ENCODE assay signal across 1 cellular context in the genomic region with DNA sequence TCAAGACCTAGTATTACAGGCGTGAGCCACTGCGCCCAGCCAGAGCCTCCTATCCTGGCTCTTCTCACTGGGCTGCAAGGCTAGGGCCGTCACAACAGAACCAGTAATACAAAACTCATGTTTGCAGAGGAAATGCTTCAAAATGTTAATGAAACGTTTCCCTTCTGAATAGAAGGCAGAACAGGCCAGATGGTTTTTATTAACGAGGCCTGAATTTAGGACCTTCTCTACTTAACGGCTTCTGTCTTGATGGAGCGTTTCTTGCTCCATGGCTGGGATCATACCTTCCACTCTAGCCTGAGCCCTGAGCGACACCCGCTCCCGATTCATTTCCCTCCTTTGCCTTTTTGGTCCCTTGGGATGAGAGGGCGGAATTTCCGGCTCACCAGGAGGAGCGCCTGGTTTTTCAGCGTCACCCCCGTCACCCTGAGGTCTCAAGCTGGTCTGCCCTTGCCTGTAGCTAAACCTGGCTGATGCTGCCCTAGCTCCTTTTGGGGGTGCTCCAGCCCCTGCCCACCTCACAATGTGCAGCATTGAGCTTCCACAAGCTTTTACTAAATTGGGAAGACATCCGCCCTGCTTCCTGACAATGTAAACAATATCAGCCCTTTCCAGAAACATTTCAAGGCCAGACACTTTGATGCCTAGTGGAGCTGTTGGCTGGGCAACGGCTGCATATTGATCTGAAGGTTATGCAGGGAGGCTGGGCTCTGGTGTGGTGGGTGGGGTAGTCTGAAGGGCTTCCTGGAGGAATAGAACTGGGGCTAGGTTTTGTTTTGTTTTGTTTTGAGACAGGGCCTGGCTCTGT.
TF ChIP-seq lines count a peak whose summit lies in the region.

No MANE protein-coding gene starts in this region.

TF ChIP-seq in HepG2, 621 proteins besides CTCF, POLR2A, EP300 and RAD21 (continued from another document and continues in another):
- TF ChIP-seq, protein P1, sequence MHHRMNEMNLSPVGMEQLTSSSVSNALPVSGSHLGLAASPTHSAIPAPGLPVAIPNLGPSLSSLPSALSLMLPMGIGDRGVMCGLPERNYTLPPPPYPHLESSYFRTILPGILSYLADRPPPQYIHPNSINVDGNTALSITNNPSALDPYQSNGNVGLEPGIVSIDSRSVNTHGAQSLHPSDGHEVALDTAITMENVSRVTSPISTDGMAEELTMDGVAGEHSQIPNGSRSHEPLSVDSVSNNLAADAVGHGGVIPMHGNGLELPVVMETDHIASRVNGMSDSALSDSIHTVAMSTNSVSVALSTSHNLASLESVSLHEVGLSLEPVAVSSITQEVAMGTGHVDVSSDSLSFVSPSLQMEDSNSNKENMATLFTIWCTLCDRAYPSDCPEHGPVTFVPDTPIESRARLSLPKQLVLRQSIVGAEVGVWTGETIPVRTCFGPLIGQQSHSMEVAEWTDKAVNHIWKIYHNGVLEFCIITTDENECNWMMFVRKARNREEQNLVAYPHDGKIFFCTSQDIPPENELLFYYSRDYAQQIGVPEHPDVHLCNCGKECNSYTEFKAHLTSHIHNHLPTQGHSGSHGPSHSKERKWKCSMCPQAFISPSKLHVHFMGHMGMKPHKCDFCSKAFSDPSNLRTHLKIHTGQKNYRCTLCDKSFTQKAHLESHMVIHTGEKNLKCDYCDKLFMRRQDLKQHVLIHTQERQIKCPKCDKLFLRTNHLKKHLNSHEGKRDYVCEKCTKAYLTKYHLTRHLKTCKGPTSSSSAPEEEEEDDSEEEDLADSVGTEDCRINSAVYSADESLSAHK (CRISPR knock-in tag; IDR thresholded peaks at IDR 0.05; ENCODE audit: borderline replicate concordance) = no peak
- TF ChIP-seq STAG1 (CRISPR knock-in tag; IDR thresholded peaks at IDR 0.05) (no peak; the same call in 1 of the 2 replicates), DDIT3 (CRISPR knock-in tag; IDR thresholded peaks at IDR 0.05) (no peak), PHF20 (CRISPR knock-in tag; IDR thresholded peaks at IDR 0.05) (no peak), CCAR2 (optimal IDR thresholded peaks at IDR 0.05; ENCODE audit: low read depth, low read length) (no peak), ZNF451 (CRISPR knock-in tag; IDR thresholded peaks at IDR 0.05) (no peak), ZBTB44 (CRISPR knock-in tag; IDR thresholded peaks at IDR 0.05) (no peak), POGK (CRISPR knock-in tag; conservative IDR thresholded peaks at IDR 0.05) (no peak), MIER2 (CRISPR knock-in tag; IDR thresholded peaks at IDR 0.05) (0 out of 2 replicates have a peak, but pooled peaks have one; percentile 17), SMC3 (IDR thresholded peaks at IDR 0.05; ENCODE audit: low read length) (peak; percentile 19; the same call in 1 of the 2 replicates), ATAD3A (CRISPR knock-in tag; IDR thresholded peaks at IDR 0.05) (no peak), ZSCAN29 (CRISPR knock-in tag; conservative IDR thresholded peaks at IDR 0.05) (0 out of 2 replicates have a peak, but pooled peaks have one; percentile 77), GFI1 (CRISPR knock-in tag; IDR thresholded peaks at IDR 0.05; ENCODE audit: borderline replicate concordance) (no peak; the same call in 1 of the 2 replicates), SP1 (IDR thresholded peaks at IDR 0.05) (no peak), SP1 (CRISPR knock-in tag; IDR thresholded peaks at IDR 0.05) (no peak), YEATS2 (CRISPR knock-in tag; IDR thresholded peaks at IDR 0.05; ENCODE audit: borderline replicate concordance) (no peak), ZSCAN20 (CRISPR knock-in tag; IDR thresholded peaks at IDR 0.05; ENCODE audit: borderline replicate concordance) (no peak), HES4 (CRISPR knock-in tag; IDR thresholded peaks at IDR 0.05; ENCODE audit: borderline replicate concordance) (no peak), ZBTB8A (CRISPR knock-in tag; IDR thresholded peaks at IDR 0.05; ENCODE audit: borderline replicate concordance, low read depth) (no peak), ZBTB1 (CRISPR knock-in tag; IDR thresholded peaks at IDR 0.05; ENCODE audit: borderline replicate concordance) (no peak), ZNF543 (CRISPR knock-in tag; IDR thresholded peaks at IDR 0.05) (0 out of 2 replicates have a peak, but pooled peaks have one; percentile 44), ZNF850 (CRISPR knock-in tag; conservative IDR thresholded peaks at IDR 0.05) (no peak), ZNF382 (CRISPR knock-in tag; IDR thresholded peaks at IDR 0.05; ENCODE audit: borderline replicate concordance) (no peak), ZNF367 (CRISPR knock-in tag; IDR thresholded peaks at IDR 0.05; ENCODE audit: borderline replicate concordance) (no peak), PHF8 (CRISPR knock-in tag; IDR thresholded peaks at IDR 0.05) (no peak), TIGD3 (CRISPR knock-in tag; IDR thresholded peaks at IDR 0.05; ENCODE audit: borderline replicate concordance) (no peak), ATF5 (CRISPR knock-in tag; IDR thresholded peaks at IDR 0.05; ENCODE audit: low read depth) (no peak), MYC (CRISPR knock-in tag; IDR thresholded peaks at IDR 0.05; ENCODE audit: borderline replicate concordance) (no peak), SSRP1 (CRISPR knock-in tag; IDR thresholded peaks at IDR 0.05) (no peak), TFE3 (CRISPR knock-in tag; IDR thresholded peaks at IDR 0.05) (no peak), ESRRA (CRISPR knock-in tag; IDR thresholded peaks at IDR 0.05; ENCODE audit: low read depth) (no peak), BCLAF1 (IDR thresholded peaks at IDR 0.05) (no peak)
- TF ChIP-seq, protein P2, sequence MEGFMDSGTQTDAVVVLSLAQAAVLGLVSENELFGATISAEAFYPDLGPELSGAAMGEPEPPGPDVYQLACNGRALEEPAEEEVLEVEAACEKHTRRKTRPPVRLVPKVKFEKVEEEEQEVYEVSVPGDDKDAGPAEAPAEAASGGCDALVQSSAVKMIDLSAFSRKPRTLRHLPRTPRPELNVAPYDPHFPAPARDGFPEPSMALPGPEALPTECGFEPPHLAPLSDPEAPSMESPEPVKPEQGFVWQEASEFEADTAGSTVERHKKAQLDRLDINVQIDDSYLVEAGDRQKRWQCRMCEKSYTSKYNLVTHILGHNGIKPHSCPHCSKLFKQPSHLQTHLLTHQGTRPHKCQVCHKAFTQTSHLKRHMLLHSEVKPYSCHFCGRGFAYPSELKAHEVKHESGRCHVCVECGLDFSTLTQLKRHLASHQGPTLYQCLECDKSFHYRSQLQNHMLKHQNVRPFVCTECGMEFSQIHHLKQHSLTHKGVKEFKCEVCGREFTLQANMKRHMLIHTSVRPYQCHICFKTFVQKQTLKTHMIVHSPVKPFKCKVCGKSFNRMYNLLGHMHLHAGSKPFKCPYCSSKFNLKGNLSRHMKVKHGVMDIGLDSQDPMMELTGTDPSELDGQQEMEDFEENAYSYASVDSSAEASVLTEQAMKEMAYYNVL (CRISPR knock-in tag; IDR thresholded peaks at IDR 0.05; ENCODE audit: borderline replicate concordance) = peak; percentile 86; the same call in 1 of the 2 replicates
- TF ChIP-seq, protein P3, sequence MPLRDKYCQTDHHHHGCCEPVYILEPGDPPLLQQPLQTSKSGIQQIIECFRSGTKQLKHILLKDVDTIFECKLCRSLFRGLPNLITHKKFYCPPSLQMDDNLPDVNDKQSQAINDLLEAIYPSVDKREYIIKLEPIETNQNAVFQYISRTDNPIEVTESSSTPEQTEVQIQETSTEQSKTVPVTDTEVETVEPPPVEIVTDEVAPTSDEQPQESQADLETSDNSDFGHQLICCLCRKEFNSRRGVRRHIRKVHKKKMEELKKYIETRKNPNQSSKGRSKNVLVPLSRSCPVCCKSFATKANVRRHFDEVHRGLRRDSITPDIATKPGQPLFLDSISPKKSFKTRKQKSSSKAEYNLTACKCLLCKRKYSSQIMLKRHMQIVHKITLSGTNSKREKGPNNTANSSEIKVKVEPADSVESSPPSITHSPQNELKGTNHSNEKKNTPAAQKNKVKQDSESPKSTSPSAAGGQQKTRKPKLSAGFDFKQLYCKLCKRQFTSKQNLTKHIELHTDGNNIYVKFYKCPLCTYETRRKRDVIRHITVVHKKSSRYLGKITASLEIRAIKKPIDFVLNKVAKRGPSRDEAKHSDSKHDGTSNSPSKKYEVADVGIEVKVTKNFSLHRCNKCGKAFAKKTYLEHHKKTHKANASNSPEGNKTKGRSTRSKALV (CRISPR knock-in tag; IDR thresholded peaks at IDR 0.05) = no peak
